ENCODE assay signal across 23 cellular contexts in the genomic region with DNA sequence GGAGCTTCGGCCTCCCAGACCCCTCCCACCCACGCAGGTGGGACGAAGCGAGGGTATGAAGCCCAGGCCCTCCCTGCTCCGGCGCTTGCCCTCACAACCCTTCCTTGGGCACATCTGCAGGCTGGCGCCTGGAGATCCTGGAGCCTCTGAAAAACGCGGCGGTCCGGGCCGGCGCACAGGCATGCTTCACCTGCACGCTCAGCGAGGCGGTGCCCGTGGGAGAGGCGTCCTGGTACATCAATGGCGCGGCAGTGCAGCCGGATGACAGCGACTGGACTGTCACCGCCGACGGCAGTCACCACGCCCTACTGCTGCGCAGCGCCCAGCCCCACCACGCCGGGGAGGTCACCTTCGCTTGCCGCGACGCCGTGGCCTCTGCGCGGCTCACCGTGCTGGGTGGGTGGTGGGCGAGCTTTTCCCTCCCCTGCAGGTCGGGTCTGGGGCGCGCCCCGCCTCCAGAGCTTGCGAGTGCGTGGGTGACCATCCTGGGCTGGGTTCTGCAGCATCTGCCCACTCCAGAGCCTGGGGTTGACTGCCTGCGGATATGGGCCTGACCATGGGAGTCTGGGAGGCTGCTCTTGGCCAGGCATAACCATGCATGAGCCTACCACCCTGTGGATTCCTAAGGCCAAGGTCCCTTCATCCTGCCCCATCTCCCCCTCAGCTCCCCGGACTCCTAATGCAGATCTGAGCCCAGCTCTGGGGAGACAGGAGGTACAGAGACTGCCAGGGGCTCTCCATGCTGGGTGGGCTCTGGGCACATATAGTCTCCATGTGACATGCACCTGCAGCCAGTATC.
DNase-seq lines count a peak whose midpoint lies in the region; ATAC-seq and TF ChIP-seq lines count a peak whose summit lies in the region.
"Had no signal": no experiment of that assay in that cellular context is flagged by ENCODE, and none has a peak within 500 bp of the region (broad histone marks: within the 10 kb centered on the region; RNA-seq: fewer than 3 reads in every experiment).

No MANE protein-coding gene starts in this region.

- no peaks in the 10 kb centered on the region for H3K27me3 ChIP-seq in ovary
- H3K27me3 ChIP-seq: tibial artery had no signal

- DNase-seq in activated naive CD8-positive, alpha-beta T cell treated with anti-CD3 and anti-CD28 coated beads, Interleukin-2, amount 10 ng/mL, durations not matched to agents 7 days and 5 days = peak; percentile 15
- no peak for DNase-seq in activated naive CD8-positive, alpha-beta T cell treated with anti-CD3 and anti-CD28 coated beads for 36 hours
- DNase-seq in coronary artery (ENCODE audit: low spot score) (peak; percentile 64), ovary (peak in 4 of 5 donors; percentile 9 to 19 (median 14)), ureter (ENCODE audit: low spot score) (peak; percentile 36), nephron progenitor cell (no peak), amniotic stem cell (lab: John Stamatoyannopoulos, UW) (no peak)
- no peak for DNase-seq in T-helper 2 cell treated with Interferon-gamma antibody and Interleukin-4, amounts not matched to agents 5 μg/mL and 100 μg/mL, for 36 hours (ENCODE audit: low spot score)
- DNase-seq: activated CD4-positive, alpha-beta T cell treated with anti-CD3 and anti-CD28 coated beads, Interleukin-2, amount 10 ng/mL, durations not matched to agents 7 days and 5 days; activated CD8-positive, alpha-beta memory T cell treated with anti-CD3 and anti-CD28 coated beads, Interleukin-2, amount 10 ng/mL, durations not matched to agents 7 days and 5 days; glutamatergic neuron; midbrain; NCI-H187 treated with DMSO at 0.1 percent for 48 hours; NCI-H345; stimulated activated CD4-positive, alpha-beta T cell treated with anti-CD3 and anti-CD28 coated beads, Interleukin-2, amount 100 ng/mL, for 24 hours; T-helper 1 cell had no signal

- intact Hi-C loops in ovary (cut with DNase I) = no loop called here

- H3K9me3 Mint-ChIP-seq in activated naive CD8-positive, alpha-beta T cell treated with anti-CD3 and anti-CD28 coated beads, Interleukin-2, amount 10 ng/mL, durations not matched to agents 7 days and 5 days = peaks cover 5% of the 10 kb centered on the region
- H3K9me3 Mint-ChIP-seq in activated naive CD8-positive, alpha-beta T cell treated with anti-CD3 and anti-CD28 coated beads for 36 hours = peaks cover 4% of the 10 kb centered on the region
- H3K9me3 Mint-ChIP-seq in nephron progenitor cell = no peaks in the 10 kb centered on the region
- peaks cover 14% of the 10 kb centered on the region for H3K9me3 Mint-ChIP-seq in T-helper 2 cell treated with Interferon-gamma antibody and Interleukin-4, amounts not matched to agents 5 μg/mL and 100 μg/mL, for 36 hours

- no peak for ATAC-seq in activated naive CD8-positive, alpha-beta T cell treated with anti-CD3 and anti-CD28 coated beads, Interleukin-2, amount 10 ng/mL, durations not matched to agents 7 days and 5 days (ENCODE audit: low read depth)
- ATAC-seq: activated CD8-positive, alpha-beta memory T cell treated with anti-CD3 and anti-CD28 coated beads, Interleukin-2, amount 10 ng/mL, durations not matched to agents 7 days and 5 days; left colon had no signal

- no peaks in the 10 kb centered on the region for H3K4me1 ChIP-seq in ovary (ENCODE audit: insufficient read depth)
- H3K4me1 ChIP-seq: tibial artery had no signal

- no peaks in the 10 kb centered on the region for H3K36me3 ChIP-seq in ovary

- H3K27ac ChIP-seq in coronary artery (no peak overlapping the region), ovary (no peak overlapping the region)
- H3K27ac ChIP-seq: skin epidermis, tibial artery, VCaP had no signal

- no peak overlapping the region for H3K4me3 Mint-ChIP-seq in activated naive CD8-positive, alpha-beta T cell treated with anti-CD3 and anti-CD28 coated beads, Interleukin-2, amount 10 ng/mL, durations not matched to agents 7 days and 5 days
- H3K4me3 Mint-ChIP-seq in activated naive CD8-positive, alpha-beta T cell treated with anti-CD3 and anti-CD28 coated beads for 36 hours = no peak overlapping the region
- no peak overlapping the region for H3K4me3 Mint-ChIP-seq in nephron progenitor cell
- H3K4me3 Mint-ChIP-seq in T-helper 2 cell treated with Interferon-gamma antibody and Interleukin-4, amounts not matched to agents 5 μg/mL and 100 μg/mL, for 36 hours = no peak overlapping the region
- H3K4me3 Mint-ChIP-seq: activated CD4-positive, alpha-beta T cell treated with anti-CD3 and anti-CD28 coated beads, Interleukin-2, amount 10 ng/mL, durations not matched to agents 7 days and 5 days; activated CD8-positive, alpha-beta memory T cell treated with anti-CD3 and anti-CD28 coated beads, Interleukin-2, amount 10 ng/mL, durations not matched to agents 7 days and 5 days; CD14-positive monocyte; nephron; stimulated activated naive CD8-positive, alpha-beta T cell treated with anti-CD3 and anti-CD28 coated beads, Interleukin-15, Interleukin-2, amounts not matched to agents 100 ng/mL and 50 ng/mL, for 24 hours had no signal

- no peak overlapping the region for H3K27ac Mint-ChIP-seq in activated naive CD8-positive, alpha-beta T cell treated with anti-CD3 and anti-CD28 coated beads, Interleukin-2, amount 10 ng/mL, durations not matched to agents 7 days and 5 days
- no peak overlapping the region for H3K27ac Mint-ChIP-seq in activated naive CD8-positive, alpha-beta T cell treated with anti-CD3 and anti-CD28 coated beads for 36 hours
- H3K27ac Mint-ChIP-seq in nephron progenitor cell = no peak overlapping the region
- no peak overlapping the region for H3K27ac Mint-ChIP-seq in T-helper 2 cell treated with Interferon-gamma antibody and Interleukin-4, amounts not matched to agents 5 μg/mL and 100 μg/mL, for 36 hours
- H3K27ac Mint-ChIP-seq: activated CD4-positive, alpha-beta T cell treated with anti-CD3 and anti-CD28 coated beads, Interleukin-2, amount 10 ng/mL, durations not matched to agents 7 days and 5 days; activated CD8-positive, alpha-beta memory T cell treated with anti-CD3 and anti-CD28 coated beads, Interleukin-2, amount 10 ng/mL, durations not matched to agents 7 days and 5 days; CD14-positive monocyte; nephron; stimulated activated naive CD8-positive, alpha-beta T cell treated with anti-CD3 and anti-CD28 coated beads, Interleukin-15, Interleukin-2, amounts not matched to agents 100 ng/mL and 50 ng/mL, for 24 hours had no signal

- H3K9me3 ChIP-seq in ovary = peaks cover 0 to 7% of the 10 kb centered on the region in 2 donors

- no peak for TF ChIP-seq POLR2A in ovary (IDR thresholded peaks at IDR 0.05)

- POLR2A ChIA-PET in activated naive CD8-positive, alpha-beta T cell treated with anti-CD3 and anti-CD28 coated beads, Interleukin-2, amount 10 ng/mL, durations not matched to agents 7 days and 5 days (lab: Charles Lee) = no interaction called here

- H3K36me3 Mint-ChIP-seq in activated naive CD8-positive, alpha-beta T cell treated with anti-CD3 and anti-CD28 coated beads, Interleukin-2, amount 10 ng/mL, durations not matched to agents 7 days and 5 days = no peaks in the 10 kb centered on the region
- H3K36me3 Mint-ChIP-seq in activated naive CD8-positive, alpha-beta T cell treated with anti-CD3 and anti-CD28 coated beads for 36 hours = peaks cover 8% of the 10 kb centered on the region
- H3K36me3 Mint-ChIP-seq in nephron progenitor cell (ENCODE audit: low read depth) = peaks cover 5% of the 10 kb centered on the region
- H3K36me3 Mint-ChIP-seq in T-helper 2 cell treated with Interferon-gamma antibody and Interleukin-4, amounts not matched to agents 5 μg/mL and 100 μg/mL, for 36 hours (ENCODE audit: low read depth) = peaks cover 4% of the 10 kb centered on the region
- H3K36me3 Mint-ChIP-seq: activated CD8-positive, alpha-beta memory T cell treated with anti-CD3 and anti-CD28 coated beads, Interleukin-2, amount 10 ng/mL, durations not matched to agents 7 days and 5 days; CD14-positive monocyte had no signal

- no peak for TF ChIP-seq EP300 in ovary (IDR thresholded peaks at IDR 0.05)

- 88 to 93% (median 92%) methylated on average over 46 to 47 of the region's 47 CpGs for WGBS in ovary, 3 donors

- H3K4me1 Mint-ChIP-seq in activated naive CD8-positive, alpha-beta T cell treated with anti-CD3 and anti-CD28 coated beads, Interleukin-2, amount 10 ng/mL, durations not matched to agents 7 days and 5 days = no peaks in the 10 kb centered on the region
- no peaks in the 10 kb centered on the region for H3K4me1 Mint-ChIP-seq in activated naive CD8-positive, alpha-beta T cell treated with anti-CD3 and anti-CD28 coated beads for 36 hours
- H3K4me1 Mint-ChIP-seq in nephron progenitor cell = no peaks in the 10 kb centered on the region
- H3K4me1 Mint-ChIP-seq in T-helper 2 cell treated with Interferon-gamma antibody and Interleukin-4, amounts not matched to agents 5 μg/mL and 100 μg/mL, for 36 hours (ENCODE audit: low read depth) = no peaks in the 10 kb centered on the region
- H3K4me1 Mint-ChIP-seq: activated CD4-positive, alpha-beta T cell treated with anti-CD3 and anti-CD28 coated beads, Interleukin-2, amount 10 ng/mL, durations not matched to agents 7 days and 5 days; activated CD8-positive, alpha-beta memory T cell treated with anti-CD3 and anti-CD28 coated beads, Interleukin-2, amount 10 ng/mL, durations not matched to agents 7 days and 5 days; CD14-positive monocyte; nephron had no signal

- H3K4me3 ChIP-seq in coronary artery = no peak overlapping the region
- no peak overlapping the region for H3K4me3 ChIP-seq in ovary
- H3K4me3 ChIP-seq: skin epidermis, tibial artery had no signal

- no peak for TF ChIP-seq CTCF in coronary artery (IDR thresholded peaks at IDR 0.05)
- TF ChIP-seq CTCF in ovary (IDR thresholded peaks at IDR 0.05) = no peak
- TF ChIP-seq CTCF in nephron progenitor cell (IDR thresholded peaks at IDR 0.05) = no peak

- H3K27me3 Mint-ChIP-seq in activated naive CD8-positive, alpha-beta T cell treated with anti-CD3 and anti-CD28 coated beads, Interleukin-2, amount 10 ng/mL, durations not matched to agents 7 days and 5 days = no peaks in the 10 kb centered on the region
- no peaks in the 10 kb centered on the region for H3K27me3 Mint-ChIP-seq in activated naive CD8-positive, alpha-beta T cell treated with anti-CD3 and anti-CD28 coated beads for 36 hours
- H3K27me3 Mint-ChIP-seq in nephron progenitor cell (ENCODE audit: low read depth, poor library complexity) = no peaks in the 10 kb centered on the region
- H3K27me3 Mint-ChIP-seq in T-helper 2 cell treated with Interferon-gamma antibody and Interleukin-4, amounts not matched to agents 5 μg/mL and 100 μg/mL, for 36 hours (ENCODE audit: low read depth) = no peaks in the 10 kb centered on the region
- H3K27me3 Mint-ChIP-seq: activated CD4-positive, alpha-beta T cell treated with anti-CD3 and anti-CD28 coated beads, Interleukin-2, amount 10 ng/mL, durations not matched to agents 7 days and 5 days; activated CD8-positive, alpha-beta memory T cell treated with anti-CD3 and anti-CD28 coated beads, Interleukin-2, amount 10 ng/mL, durations not matched to agents 7 days and 5 days; stimulated activated naive CD8-positive, alpha-beta T cell treated with anti-CD3 and anti-CD28 coated beads, Interleukin-15, Interleukin-2, amounts not matched to agents 100 ng/mL and 50 ng/mL, for 24 hours had no signal

Comparison
In these comparisons a context has a peak if more than half of its experiments do, and no peak if none do; other contexts are left out.
1. DNase-seq: peak in activated naive CD8-positive, alpha-beta T cell treated with anti-CD3 and anti-CD28 coated beads, Interleukin-2, amount 10 ng/mL, durations not matched to agents 7 days and 5 days (single experiment), coronary artery (single experiment), ovary (4 of 5) and ureter (single experiment); none in activated naive CD8-positive, alpha-beta T cell treated with anti-CD3 and anti-CD28 coated beads for 36 hours (single experiment), nephron progenitor cell (single experiment), T-helper 2 cell treated with Interferon-gamma antibody and Interleukin-4, amounts not matched to agents 5 μg/mL and 100 μg/mL, for 36 hours (single experiment) and amniotic stem cell (single experiment).